In the genomic region with DNA sequence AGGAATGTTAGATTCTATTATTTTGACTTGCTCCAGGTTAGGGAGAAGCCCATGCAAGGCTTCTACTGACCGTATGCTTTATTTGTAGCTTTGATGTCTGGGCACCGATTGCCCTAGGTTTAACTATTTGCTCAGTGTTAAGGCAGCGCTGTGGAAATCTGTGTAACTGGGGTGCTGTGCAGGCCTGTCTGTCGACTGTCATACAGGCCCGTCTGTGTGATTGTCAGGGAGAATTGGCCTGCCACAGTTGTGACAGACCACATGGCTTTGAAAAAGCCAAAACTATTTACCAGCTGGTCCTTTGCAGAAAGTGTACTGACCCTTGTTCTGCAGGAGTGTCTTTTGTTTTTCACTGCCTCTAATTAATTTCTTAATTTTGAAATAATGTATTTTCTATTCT, we compare ENCODE assay signal across 24 cellular contexts.
"Had no signal": no experiment of that assay in that cellular context is flagged by ENCODE, and none has a peak within 500 bp of the region (broad histone marks: within the 10 kb centered on the region; RNA-seq: fewer than 3 reads in every experiment).

No MANE protein-coding gene starts in this region.

- H3K4me1 Mint-ChIP-seq: activated T-helper 17 cell treated with anti-CD3 and anti-CD28 coated beads, Interleukin-2, amount 50 U/mL, for 72 hours had no signal

- H3K36me3 ChIP-seq: WERI-Rb-1 had no signal

- H3K4me3 Mint-ChIP-seq: activated CD4-positive, alpha-beta memory T cell treated with anti-CD3 and anti-CD28 coated beads, Interleukin-2, amount 10 ng/mL, durations not matched to agents 7 days and 5 days; activated CD4-positive, alpha-beta T cell treated with anti-CD3 and anti-CD28 coated beads for 36 hours; activated naive CD4-positive, alpha-beta T cell treated with anti-CD3 and anti-CD28 coated beads, Interleukin-2, amount 10 ng/mL, durations not matched to agents 7 days and 5 days; activated naive CD8-positive, alpha-beta T cell treated with anti-CD3 and anti-CD28 coated beads for 36 hours; activated T-helper 17 cell treated with anti-CD3 and anti-CD28 coated beads, Interleukin-2, amount 50 U/mL, for 72 hours; IgD-negative memory B cell; T-cell had no signal

- H3K36me3 Mint-ChIP-seq: activated naive CD4-positive, alpha-beta T cell treated with anti-CD3 and anti-CD28 coated beads, Interleukin-2, amount 10 ng/mL, durations not matched to agents 7 days and 5 days; activated naive CD8-positive, alpha-beta T cell treated with anti-CD3 and anti-CD28 coated beads for 36 hours; IgD-negative memory B cell; T-cell had no signal

- H3K9me3 Mint-ChIP-seq: activated CD4-positive, alpha-beta memory T cell treated with anti-CD3 and anti-CD28 coated beads, Interleukin-2, amount 10 ng/mL, durations not matched to agents 7 days and 5 days; activated naive CD4-positive, alpha-beta T cell treated with anti-CD3 and anti-CD28 coated beads, Interleukin-2, amount 10 ng/mL, durations not matched to agents 7 days and 5 days; activated naive CD8-positive, alpha-beta T cell treated with anti-CD3 and anti-CD28 coated beads for 36 hours; activated T-helper 17 cell treated with anti-CD3 and anti-CD28 coated beads, Interleukin-2, amount 50 U/mL, for 72 hours; IgD-negative memory B cell; T-cell had no signal

- H3K27ac Mint-ChIP-seq: activated CD4-positive, alpha-beta memory T cell treated with anti-CD3 and anti-CD28 coated beads, Interleukin-2, amount 10 ng/mL, durations not matched to agents 7 days and 5 days; activated CD4-positive, alpha-beta T cell treated with anti-CD3 and anti-CD28 coated beads for 36 hours; activated naive CD4-positive, alpha-beta T cell treated with anti-CD3 and anti-CD28 coated beads, Interleukin-2, amount 10 ng/mL, durations not matched to agents 7 days and 5 days; activated naive CD8-positive, alpha-beta T cell treated with anti-CD3 and anti-CD28 coated beads for 36 hours; activated T-helper 17 cell treated with anti-CD3 and anti-CD28 coated beads, Interleukin-2, amount 50 U/mL, for 72 hours; IgD-negative memory B cell; T-cell had no signal

- DNase-seq: activated CD4-positive, alpha-beta memory T cell treated with anti-CD3 and anti-CD28 coated beads, Interleukin-2, amount 10 ng/mL, durations not matched to agents 7 days and 5 days; activated CD4-positive, alpha-beta T cell treated with anti-CD3 and anti-CD28 coated beads for 36 hours; activated CD4-positive, alpha-beta T cell treated with anti-CD3 and anti-CD28 coated beads, Interleukin-2, amount 50 U/mL, for 1 hour; activated gamma-delta T cell; activated naive CD4-positive, alpha-beta T cell treated with anti-CD3 and anti-CD28 coated beads, Interleukin-2, amount 10 ng/mL, durations not matched to agents 7 days and 5 days; activated naive CD8-positive, alpha-beta T cell treated with anti-CD3 and anti-CD28 coated beads for 36 hours; activated T-cell treated with anti-CD3 and anti-CD28 coated beads for 4 hours; activated T-cell treated with anti-CD3 and anti-CD28 coated beads, Interleukin-2, amount 50 U/mL, for 48 hours; caudate nucleus; KG1; NCI-H1092; NCI-H1417; NCI-H187; NCI-H2081; NCI-H446; NCI-H524; PC-9; SHP77 treated with DMSO at 0.1 percent for 48 hours; T-cell; T-helper 2 cell; T1000; WERI-Rb-1 had no signal

- H3K27ac ChIP-seq: PC-9, WERI-Rb-1 had no signal

- H3K4me3 ChIP-seq: PC-9 had no signal
